8 cellular contexts compared by ENCODE assay signal in genomic region chr2:31319391-31320175, GRCh38.
DNase-seq lines count a peak whose midpoint lies in the region; ATAC-seq and TF ChIP-seq lines count a peak whose summit lies in the region.
"Had no signal": no experiment of that assay in that cellular context is flagged by ENCODE, and none has a peak within 500 bp of the region (broad histone marks: within the 10 kb centered on the region; RNA-seq: fewer than 3 reads in every experiment).

No MANE protein-coding gene starts in this region.

- H3K4me3 Mint-ChIP-seq in nephron progenitor cell = no peak overlapping the region
- H3K4me3 Mint-ChIP-seq: neural crest cell had no signal

- no peak for TF ChIP-seq CTCF in nephron progenitor cell (IDR thresholded peaks at IDR 0.05)

- peak; percentile 58 for ATAC-seq in GM18517 (IDR thresholded peaks at IDR 0.05; ENCODE audit: unreplicated experiment)
- peak; percentile 46 for ATAC-seq in HG03064 (IDR thresholded peaks at IDR 0.05; ENCODE audit: low read depth, unreplicated experiment)
- ATAC-seq in stimulated activated naive CD8-positive, alpha-beta T cell treated with anti-CD3 and anti-CD28 coated beads, Interleukin-15, Interleukin-2, amounts not matched to agents 100 U/mL and 50 U/mL, for 24 hours = peak; percentile 66

- peak; percentile 88 for DNase-seq in RPMI8226
- DNase-seq in fibroblast of peridontal ligament (ENCODE audit: extremely low read depth) = peak; percentile 72
- DNase-seq in stimulated activated naive CD8-positive, alpha-beta T cell treated with anti-CD3 and anti-CD28 coated beads, Interleukin-15, Interleukin-2, amounts not matched to agents 100 U/mL and 50 U/mL, for 24 hours = peak; percentile 20
- DNase-seq in anterior cingulate cortex (lab: John Stamatoyannopoulos, UW) = no peak
- DNase-seq in nephron progenitor cell = no peak

- H3K36me3 Mint-ChIP-seq in nephron progenitor cell (ENCODE audit: low read depth) = no peaks in the 10 kb centered on the region

- peaks cover 8% of the 10 kb centered on the region for H3K27me3 Mint-ChIP-seq in nephron progenitor cell (ENCODE audit: low read depth, poor library complexity)

- H3K27ac Mint-ChIP-seq in nephron progenitor cell = no peak overlapping the region

- no peaks in the 10 kb centered on the region for H3K9me3 Mint-ChIP-seq in nephron progenitor cell
- H3K9me3 Mint-ChIP-seq: neural crest cell had no signal

- no peaks in the 10 kb centered on the region for H3K4me1 Mint-ChIP-seq in nephron progenitor cell

Comparison
In these comparisons a context has a peak if more than half of its experiments do, and no peak if none do; other contexts are left out.
1. DNase-seq: peak in RPMI8226 (single experiment), fibroblast of peridontal ligament (single experiment) and stimulated activated naive CD8-positive, alpha-beta T cell treated with anti-CD3 and anti-CD28 coated beads, Interleukin-15, Interleukin-2, amounts not matched to agents 100 U/mL and 50 U/mL, for 24 hours (single experiment); none in anterior cingulate cortex (0 of 58) and nephron progenitor cell (single experiment).
2. Peak in every context shown above with its lines, with median percentiles within 50 percentile points of each other: ATAC-seq.